In the genomic region with DNA sequence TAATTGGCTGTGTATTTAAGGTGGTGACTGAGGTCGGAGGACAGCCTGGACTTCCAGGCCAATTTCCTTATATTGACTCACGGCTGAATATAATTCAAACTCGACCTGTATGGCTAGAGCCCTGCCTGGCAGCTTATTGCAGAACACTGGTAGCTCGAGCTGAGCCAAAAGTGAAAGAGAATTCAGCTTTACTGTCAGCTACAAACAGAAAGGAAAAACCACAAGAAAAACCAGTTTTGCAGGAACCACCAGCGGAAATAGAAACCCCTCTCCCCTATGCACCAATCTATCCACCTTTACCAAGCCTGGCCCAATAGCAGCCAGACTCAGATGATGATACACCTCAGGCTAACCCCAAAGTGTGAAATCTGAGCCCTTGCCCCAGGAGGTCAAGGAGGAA, we compare ENCODE assay signal across 9 cellular contexts.
DNase-seq lines count a peak whose midpoint lies in the region; ATAC-seq, FAIRE-seq and TF ChIP-seq lines count a peak whose summit lies in the region.
"Had no signal": no experiment of that assay in that cellular context is flagged by ENCODE, and none has a peak within 500 bp of the region (broad histone marks: within the 10 kb centered on the region; RNA-seq: fewer than 3 reads in every experiment).

No MANE protein-coding gene starts in this region.

- no peaks in the 10 kb centered on the region for H3K36me3 ChIP-seq in left lung

- peaks cover 0 to 28% of the 10 kb centered on the region in 2 donors for H3K4me1 ChIP-seq in left lung

- intact Hi-C loops in left lung (cut with DNase I) = no loop called here

- peak; percentile 92 for FAIRE-seq in GM19239 (lab: Jason Lieb, UNC)

- H3K27me3 ChIP-seq in left lung = no peaks in the 10 kb centered on the region

- ATAC-seq in left lung = no peak

- DNase-seq in GM19239 (ENCODE audit: insufficient read length, low spot score) (peak; percentile 35), LNCaP clone FGC (ENCODE audit: low read depth) (peak; percentile 59), choroid plexus epithelial cell (ENCODE audit: low read depth) (peak; percentile 47), NCI-H2227 treated with DMSO at 0.1 percent for 48 hours (lab: John Stamatoyannopoulos, UW) (no peak), HK-2 (ENCODE audit: unreplicated experiment) (no peak), NCI-H1092 treated with DMSO at 0.1 percent for 48 hours (lab: John Stamatoyannopoulos, UW) (no peak), left lung (no peak)

- peak overlapping the region; percentile 47 for H3K4me3 ChIP-seq in LNCaP clone FGC (ENCODE audit: low read depth, low read length)
- H3K4me3 ChIP-seq in choroid plexus epithelial cell (ENCODE audit: low read depth, low read length) = peak overlapping the region; percentile 54
- H3K4me3 ChIP-seq in skin epidermis = peak overlapping the region in 6 of 7 experiments; percentile 33 to 45 (median 38)
- H3K4me3 ChIP-seq in left lung = peak overlapping the region in 1 of 2 donors; percentile 55

- H3K9me3 ChIP-seq in left lung = no peaks in the 10 kb centered on the region

- TF ChIP-seq CTCF in LNCaP clone FGC (IDR thresholded peaks at IDR 0.05; ENCODE audit: control insufficient read depth, extremely low read depth, insufficient read depth) = no peak
- TF ChIP-seq CTCF in choroid plexus epithelial cell (conservative IDR thresholded peaks at IDR 0.05; ENCODE audit: low read depth, low read length) = no peak
- no peak for TF ChIP-seq CTCF in left lung (IDR thresholded peaks at IDR 0.05)

- H3K27ac ChIP-seq in skin epidermis (peak overlapping the region in 11 of 21 experiments; percentile 69 to 93 (median 84)), left lung (peak overlapping the region in 1 of 2 donors; percentile 87)
- H3K27ac ChIP-seq: HL-60 had no signal

Comparison
In these comparisons a context has a peak if more than half of its experiments do, and no peak if none do; other contexts are left out.
1. DNase-seq: peak in GM19239 (single experiment), LNCaP clone FGC (single experiment) and choroid plexus epithelial cell (single experiment); none in NCI-H2227 treated with DMSO at 0.1 percent for 48 hours (single experiment), HK-2 (single experiment), NCI-H1092 treated with DMSO at 0.1 percent for 48 hours (single experiment) and left lung (0 of 2).